In the genomic region with DNA sequence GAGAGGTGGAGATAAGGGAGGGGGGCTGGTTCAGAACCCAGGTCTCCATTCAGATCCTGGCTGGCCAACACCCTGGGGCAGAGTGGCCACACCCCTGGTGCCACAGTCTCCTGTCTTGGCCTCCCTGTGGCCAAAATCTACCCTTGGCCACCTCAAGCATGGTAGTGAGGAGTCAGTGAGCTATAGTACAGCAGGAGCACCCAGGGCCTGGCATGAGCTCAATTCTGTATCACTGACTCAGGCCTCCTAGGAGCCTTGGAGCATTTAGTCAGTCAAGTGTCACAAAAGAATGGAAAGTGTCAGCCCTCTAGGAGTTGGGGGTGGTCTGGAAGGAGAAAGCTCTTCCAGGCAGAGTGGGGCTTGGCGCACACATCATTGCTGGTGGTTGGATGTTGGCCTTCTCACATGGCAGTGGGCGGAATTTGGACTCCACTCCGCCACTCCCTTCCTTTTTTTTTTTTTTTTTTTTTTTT, we compare ENCODE assay signal across 1 cellular context.
TF ChIP-seq lines count a peak whose summit lies in the region.

No MANE protein-coding gene starts in this region.

TF ChIP-seq in GM12878, 131 proteins besides CTCF, POLR2A, EP300 and RAD21:
- TF ChIP-seq ZNF687 (IDR thresholded peaks at IDR 0.05) (no peak), RBBP5 (conservative IDR thresholded peaks at IDR 0.05) (no peak), ZNF384 (IDR thresholded peaks at IDR 0.05; ENCODE audit: borderline replicate concordance, low read depth, low read length) (0 out of 2 replicates have a peak, but pooled peaks have one; percentile 19), BACH1 (IDR thresholded peaks at IDR 0.05; ENCODE audit: borderline replicate concordance) (peak; percentile 32; the same call in 1 of the 2 replicates), POLR2AphosphoS2 (IDR thresholded peaks at IDR 0.05; ENCODE audit: low read depth, low read length) (no peak; the same call in 1 of the 2 replicates), NBN (IDR thresholded peaks at IDR 0.05) (no peak)
- TF ChIP-seq, protein P1, sequence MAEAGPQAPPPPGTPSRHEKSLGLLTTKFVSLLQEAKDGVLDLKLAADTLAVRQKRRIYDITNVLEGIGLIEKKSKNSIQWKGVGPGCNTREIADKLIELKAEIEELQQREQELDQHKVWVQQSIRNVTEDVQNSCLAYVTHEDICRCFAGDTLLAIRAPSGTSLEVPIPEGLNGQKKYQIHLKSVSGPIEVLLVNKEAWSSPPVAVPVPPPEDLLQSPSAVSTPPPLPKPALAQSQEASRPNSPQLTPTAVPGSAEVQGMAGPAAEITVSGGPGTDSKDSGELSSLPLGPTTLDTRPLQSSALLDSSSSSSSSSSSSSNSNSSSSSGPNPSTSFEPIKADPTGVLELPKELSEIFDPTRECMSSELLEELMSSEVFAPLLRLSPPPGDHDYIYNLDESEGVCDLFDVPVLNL (IDR thresholded peaks at IDR 0.05; ENCODE audit: low read depth, low read length) = no peak
